In the genomic region with DNA sequence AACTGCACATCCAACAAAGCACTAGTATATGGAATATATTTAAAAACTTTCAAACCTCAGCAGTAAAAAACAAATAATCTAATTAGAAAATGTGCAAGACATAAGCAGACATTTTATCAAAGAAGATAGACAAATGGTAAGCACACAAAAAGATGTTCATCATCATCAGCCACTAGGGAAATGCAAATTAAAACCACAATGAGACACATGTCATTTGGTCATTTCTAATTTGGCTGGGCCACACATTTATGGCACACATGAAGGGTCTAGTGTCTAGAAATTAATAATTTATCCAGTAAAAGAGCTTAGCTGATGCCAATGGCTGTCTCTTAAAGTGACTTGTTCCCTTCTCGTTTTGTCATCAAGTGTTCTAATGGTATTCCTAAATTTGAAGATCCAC, we compare ENCODE assay signal across 28 cellular contexts. TPM values are rescaled to one million over a fixed set of nuclear protein-coding genes. Genes with fewer than 3 reads are reported as not detected.
A peak's percentile ranks its signal among the peaks of the same experiment; 100 is the strongest.
DNase-seq lines count a peak whose midpoint lies in the region; ATAC-seq and TF ChIP-seq lines count a peak whose summit lies in the region.
"Had no signal": no experiment of that assay in that cellular context is flagged by ENCODE, and none has a peak within 500 bp of the region (broad histone marks: within the 10 kb centered on the region; RNA-seq: fewer than 3 reads in every experiment).

No MANE protein-coding gene starts in this region.

- intact Hi-C loops in activated B cell treated with CpG ODN at 0.5 μM for 24 hours (cut with micrococcal nuclease) = loop anchor here (1.0 kb wide), 1 partner anchor 17 kb away; no protein-coding TSS in a partner anchor
- intact Hi-C loops in mucosa of descending colon (cut with DNase I, micrococcal nuclease) = no loop called here

- no peaks in the 10 kb centered on the region for H3K27me3 Mint-ChIP-seq in activated B cell treated with CpG ODN at 0.5 μM for 24 hours
- H3K27me3 Mint-ChIP-seq: T-helper 17 cell had no signal

- no peak overlapping the region for H3K4me3 ChIP-seq in mucosa of descending colon
- H3K4me3 ChIP-seq: A549, PC-9, SJCRH30 had no signal

- H3K9me3 ChIP-seq in mucosa of descending colon = no peaks in the 10 kb centered on the region
- H3K9me3 ChIP-seq: Caco-2 had no signal

- H3K4me1 ChIP-seq in mucosa of descending colon (ENCODE audit: low read depth) = no peaks in the 10 kb centered on the region
- H3K4me1 ChIP-seq: A549 had no signal

- peaks cover 5% of the 10 kb centered on the region for H3K36me3 Mint-ChIP-seq in activated B cell treated with CpG ODN at 0.5 μM for 24 hours (ENCODE audit: low read depth)
- H3K36me3 Mint-ChIP-seq: CD8-positive, alpha-beta T cell had no signal

- no peak for DNase-seq in activated B cell treated with CpG ODN at 0.5 μM for 24 hours
- no peak for DNase-seq in mucosa of descending colon
- DNase-seq in ureter (ENCODE audit: low spot score) = no peak
- DNase-seq in NCI-H2227 (lab: John Stamatoyannopoulos, UW; ENCODE audit: unreplicated experiment) = no peak
- DNase-seq in NCI-H226 = no peak
- DNase-seq: AML-193; C1 segment of cervical spinal cord; Caco-2; CD8-positive, alpha-beta T cell; IMR-90; KG1; MM.1S; NCI-H1048; NCI-H1417; NCI-H1694 treated with DMSO at 0.1 percent for 48 hours; NCI-H2081 treated with DMSO at 0.1 percent for 48 hours; NCI-H2171; NCI-H446; NCI-H524 treated with DMSO at 0.1 percent for 48 hours; NCI-H774; PC-9; SJCRH30; T-helper 17 cell had no signal

- H3K9me3 Mint-ChIP-seq in activated B cell treated with CpG ODN at 0.5 μM for 24 hours = peaks cover 2% of the 10 kb centered on the region
- H3K9me3 Mint-ChIP-seq: CD8-positive, alpha-beta T cell had no signal

- CTCF ChIA-PET in activated B cell treated with CpG ODN at 0.5 μM for 24 hours (lab: Charles Lee) = no interaction called here

- H3K4me3 Mint-ChIP-seq in activated B cell treated with CpG ODN at 0.5 μM for 24 hours = no peak overlapping the region
- H3K4me3 Mint-ChIP-seq: CD8-positive, alpha-beta T cell; T-helper 17 cell had no signal

- peak; percentile 47 for ATAC-seq in GM18907 (IDR thresholded peaks at IDR 0.05; ENCODE audit: unreplicated experiment)
- peak; percentile 59 for ATAC-seq in HG02981 (IDR thresholded peaks at IDR 0.05; ENCODE audit: unreplicated experiment)
- ATAC-seq in activated B cell treated with CpG ODN at 0.5 μM for 24 hours (ENCODE audit: low read depth) = peak; percentile 40
- ATAC-seq in mucosa of descending colon = no peak
- ATAC-seq: A549; CD8-positive, alpha-beta T cell; Right ventricle myocardium inferior; SK-N-SH treated with all-trans-retinoic acid at 6 μM for 48 hours; T-helper 17 cell had no signal

- no peak overlapping the region for H3K27ac Mint-ChIP-seq in activated B cell treated with CpG ODN at 0.5 μM for 24 hours
- H3K27ac Mint-ChIP-seq: CD8-positive, alpha-beta T cell; T-helper 17 cell had no signal

- peaks cover 31% of the 10 kb centered on the region for H3K4me1 Mint-ChIP-seq in activated B cell treated with CpG ODN at 0.5 μM for 24 hours

- no peaks in the 10 kb centered on the region for H3K36me3 ChIP-seq in mucosa of descending colon (ENCODE audit: low read depth)

- POLR2A ChIA-PET in activated B cell treated with CpG ODN at 0.5 μM for 24 hours (lab: Charles Lee) = interaction anchor here (0.7 to 1.0 kb wide), 2 partner anchors 12 to 46 kb away, joined by 3 to 4 read pairs; a partner anchor contains a TSS

- TF ChIP-seq CTCF in activated B cell treated with CpG ODN at 0.5 μM for 24 hours (IDR thresholded peaks at IDR 0.05) (no peak), mucosa of descending colon (IDR thresholded peaks at IDR 0.05) (no peak)

RNA-seq across cellular contexts. Expression of a gene that starts 45.8 kb away (rescaled TPM):
- total RNA-seq in activated B cell treated with CpG ODN at 0.5 μM for 24 hours (23.7 and 26.0 TPM in 2 replicates), mucosa of descending colon (10 to 100 TPM in 2 of 3 donors, 1 to 10 TPM in 1; 7.7 to 25.8 (median 11.8) TPM), ureter (25.4 TPM)
